In the genomic region with DNA sequence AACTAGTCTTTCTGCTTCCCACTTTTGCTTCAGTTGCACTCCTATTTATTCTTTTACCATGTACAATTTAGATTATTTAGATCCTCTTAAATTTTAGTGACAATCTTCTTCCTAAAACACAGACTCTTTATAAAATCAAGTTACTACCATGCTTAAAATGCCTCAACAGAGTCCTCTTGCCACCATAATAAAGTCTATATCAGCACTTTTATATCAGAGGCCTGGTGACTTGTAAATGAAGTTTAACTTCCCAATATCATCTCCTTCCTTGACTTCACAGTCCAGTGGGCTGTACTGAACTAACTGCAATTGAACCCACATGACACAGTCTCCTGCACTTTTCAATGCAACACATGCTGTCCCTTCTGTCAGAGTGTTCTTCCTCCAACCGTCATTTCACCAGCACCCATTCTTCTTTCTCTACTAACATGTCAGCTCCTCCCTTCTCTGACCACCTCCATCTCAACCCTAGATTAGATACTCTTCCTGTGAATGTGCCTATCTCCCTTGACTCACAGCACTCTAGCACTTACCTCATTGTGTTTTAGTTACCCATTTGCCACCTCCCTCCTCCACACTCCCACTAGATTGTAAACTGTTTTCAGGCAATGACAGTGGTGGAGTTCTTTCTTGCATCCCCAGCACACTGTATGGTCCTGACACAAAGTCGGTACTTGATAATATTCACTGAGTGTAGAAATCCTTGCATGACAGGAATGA, we compare ENCODE assay signal across 19 cellular contexts.
DNase-seq lines count a peak whose midpoint lies in the region; ATAC-seq, FAIRE-seq and TF ChIP-seq lines count a peak whose summit lies in the region.
"Had no signal": no experiment of that assay in that cellular context is flagged by ENCODE, and none has a peak within 500 bp of the region (broad histone marks: within the 10 kb centered on the region; RNA-seq: fewer than 3 reads in every experiment).

No MANE protein-coding gene starts in this region.

- no peak overlapping the region for H3K27ac Mint-ChIP-seq in stimulated activated effector memory CD8-positive, alpha-beta T cell treated with anti-CD3 and anti-CD28 coated beads, Interleukin-12 subunit alpha, Interleukin-12 subunit beta, amount 100 ng/mL, for 72 hours
- no peak overlapping the region for H3K27ac Mint-ChIP-seq in activated naive CD4-positive, alpha-beta T cell treated with anti-CD3 and anti-CD28 coated beads, Interleukin-2, amount 10 ng/mL, durations not matched to agents 7 days and 5 days
- H3K27ac Mint-ChIP-seq: CD8-positive, alpha-beta memory T cell; HFFc6; IgD-negative memory B cell had no signal

- DNase-seq in HepG2 (ENCODE audit: low spot score) (no peak), right lobe of liver (no peak), OCI-M1 (lab: John Stamatoyannopoulos, UW) (peak; percentile 31), iPS-NIHi7 (ENCODE audit: extremely low spot score) (peak; percentile 14)
- DNase-seq in stimulated activated effector memory CD8-positive, alpha-beta T cell treated with anti-CD3 and anti-CD28 coated beads, Interleukin-12 subunit alpha, Interleukin-12 subunit beta, amount 100 ng/mL, for 72 hours (ENCODE audit: low spot score in 2 of 2), result no peak
- no peak for DNase-seq in activated naive CD4-positive, alpha-beta T cell treated with anti-CD3 and anti-CD28 coated beads, Interleukin-2, amount 10 ng/mL, durations not matched to agents 7 days and 5 days
- DNase-seq: AML-193; CD8-positive, alpha-beta memory T cell; DMS79; GOT3; HFFc6 had no signal

- H3K4me2 ChIP-seq in HepG2 (ENCODE audit: low read depth, low read length), result no peak overlapping the region
- H3K4me2 ChIP-seq: BLaER1 had no signal

- no peaks in the 10 kb centered on the region for H3K4me1 Mint-ChIP-seq in stimulated activated effector memory CD8-positive, alpha-beta T cell treated with anti-CD3 and anti-CD28 coated beads, Interleukin-12 subunit alpha, Interleukin-12 subunit beta, amount 100 ng/mL, for 72 hours
- H3K4me1 Mint-ChIP-seq in activated naive CD4-positive, alpha-beta T cell treated with anti-CD3 and anti-CD28 coated beads, Interleukin-2, amount 10 ng/mL, durations not matched to agents 7 days and 5 days, result no peaks in the 10 kb centered on the region
- H3K4me1 Mint-ChIP-seq: CD8-positive, alpha-beta memory T cell; IgD-negative memory B cell had no signal

- CTCF ChIA-PET in HepG2 (lab: Yijun Ruan, JAX; ENCODE audit: low intra/inter-chr PET ratio, low total read pairs), result no interaction called here
- CTCF ChIA-PET in activated naive CD4-positive, alpha-beta T cell treated with anti-CD3 and anti-CD28 coated beads, Interleukin-2, amount 10 ng/mL, durations not matched to agents 7 days and 5 days (lab: Charles Lee), result no interaction called here

- H3K4me1 ChIP-seq in HepG2 (ENCODE audit: insufficient read depth, low read length) (no peaks in the 10 kb centered on the region), right lobe of liver (no peaks in the 10 kb centered on the region)
- H3K4me1 ChIP-seq: BLaER1, HAP-1 had no signal

- in situ Hi-C loops in HepG2 (cut with HindIII; ENCODE audit: extremely low pct_ligation_motif_present, low pct_unique_long_range_greater_than_20kb), result loop anchor here (25.0 kb wide), 1 partner anchor 444 kb away; no protein-coding TSS in a partner anchor

- no peaks in the 10 kb centered on the region for H3K9me3 ChIP-seq in HepG2 (ENCODE audit: low read length)
- no peaks in the 10 kb centered on the region for H3K9me3 ChIP-seq in right lobe of liver
- H3K9me3 ChIP-seq: BLaER1, Caco-2, HAP-1 had no signal

- no peak for ATAC-seq in HepG2
- ATAC-seq in right lobe of liver, result no peak
- ATAC-seq in stimulated activated effector memory CD8-positive, alpha-beta T cell treated with anti-CD3 and anti-CD28 coated beads, Interleukin-12 subunit alpha, Interleukin-12 subunit beta, amount 100 ng/mL, for 72 hours, result peak; percentile 28
- no peak for ATAC-seq in GM18907 (IDR thresholded peaks at IDR 0.05; ENCODE audit: unreplicated experiment)
- ATAC-seq in HG03571 (IDR thresholded peaks at IDR 0.05; ENCODE audit: unreplicated experiment), result no peak

- no peak for TF ChIP-seq CTCF in HepG2 (CRISPR knock-in tag; IDR thresholded peaks at IDR 0.05)
- no peak for TF ChIP-seq CTCF in right lobe of liver (IDR thresholded peaks at IDR 0.05)

- H4K20me1 ChIP-seq in HepG2 (ENCODE audit: insufficient read depth, low read length), result no peaks in the 10 kb centered on the region
- H4K20me1 ChIP-seq: BLaER1 had no signal

- intact Hi-C loops in HepG2 (cut with micrococcal nuclease; ENCODE audit: unreplicated experiment), result no loop called here
- intact Hi-C loops in right lobe of liver (cut with DNase I), result no loop called here

- TF ChIP-seq RAD21 in HepG2 (CRISPR knock-in tag; IDR thresholded peaks at IDR 0.05), result no peak

- no peak overlapping the region for H3K4me3 ChIP-seq in HepG2 (replicated peaks in 1 of 3; ENCODE audit: insufficient read depth in 1 of 3, low read depth in 2 of 3, low read length in 3 of 3)
- H3K4me3 ChIP-seq in right lobe of liver, result no peak overlapping the region
- H3K4me3 ChIP-seq: BLaER1, HAP-1 had no signal

- H2AFZ ChIP-seq in HepG2 (ENCODE audit: low read length), result no peak overlapping the region

- POLR2A ChIA-PET in HepG2 (lab: Yijun Ruan, JAX), result no interaction called here

- 53% methylated on average over 2 of the region's 2 CpGs for WGBS in HepG2 (ENCODE audit: low lambda C conversion rate)
- WGBS in right lobe of liver (ENCODE audit: insufficient coverage, low coverage, low lambda C conversion rate, missing lambda C conversion rate), result 72% methylated on average over 2 of the region's 2 CpGs

- TF ChIP-seq POLR2A in HepG2 (IDR thresholded peaks at IDR 0.05; ENCODE audit: insufficient read depth in 1 of 2, low read depth in 2 of 2, low read length in 2 of 2) (no peak), right lobe of liver (IDR thresholded peaks at IDR 0.05) (no peak)

- H3K27me3 Mint-ChIP-seq in activated naive CD4-positive, alpha-beta T cell treated with anti-CD3 and anti-CD28 coated beads, Interleukin-2, amount 10 ng/mL, durations not matched to agents 7 days and 5 days, result no peaks in the 10 kb centered on the region
- H3K27me3 Mint-ChIP-seq: CD8-positive, alpha-beta memory T cell; IgD-negative memory B cell had no signal

- H3K4me3 Mint-ChIP-seq in stimulated activated effector memory CD8-positive, alpha-beta T cell treated with anti-CD3 and anti-CD28 coated beads, Interleukin-12 subunit alpha, Interleukin-12 subunit beta, amount 100 ng/mL, for 72 hours, result no peak overlapping the region
- H3K4me3 Mint-ChIP-seq in activated naive CD4-positive, alpha-beta T cell treated with anti-CD3 and anti-CD28 coated beads, Interleukin-2, amount 10 ng/mL, durations not matched to agents 7 days and 5 days, result no peak overlapping the region
- H3K4me3 Mint-ChIP-seq: CD8-positive, alpha-beta memory T cell; HFFc6; IgD-negative memory B cell had no signal

- no peaks in the 10 kb centered on the region for H3K36me3 Mint-ChIP-seq in stimulated activated effector memory CD8-positive, alpha-beta T cell treated with anti-CD3 and anti-CD28 coated beads, Interleukin-12 subunit alpha, Interleukin-12 subunit beta, amount 100 ng/mL, for 72 hours
- H3K36me3 Mint-ChIP-seq in activated naive CD4-positive, alpha-beta T cell treated with anti-CD3 and anti-CD28 coated beads, Interleukin-2, amount 10 ng/mL, durations not matched to agents 7 days and 5 days, result no peaks in the 10 kb centered on the region
- H3K36me3 Mint-ChIP-seq: CD8-positive, alpha-beta memory T cell; IgD-negative memory B cell had no signal

- no peaks in the 10 kb centered on the region for H3K27me3 ChIP-seq in HepG2 (ENCODE audit: control insufficient read depth in 1 of 2, insufficient read depth in 2 of 2, low read length in 2 of 2)
- no peaks in the 10 kb centered on the region for H3K27me3 ChIP-seq in right lobe of liver
- H3K27me3 ChIP-seq: BLaER1 had no signal

- H3K27ac ChIP-seq in HepG2 (ENCODE audit: extremely low read length, insufficient read depth, low read length) (no peak overlapping the region), right lobe of liver (no peak overlapping the region)
- H3K27ac ChIP-seq: 22Rv1, BLaER1 had no signal

- no TSS peak for BruUV-seq in HepG2 (replicated peaks; lab: Mats Ljungman, UMichigan)

- H3K9ac ChIP-seq in HepG2 (ENCODE audit: insufficient read depth, low read depth, low read length), result no peak overlapping the region
- H3K9ac ChIP-seq: BLaER1 had no signal

- TF ChIP-seq EP300 in HepG2 (IDR thresholded peaks at IDR 0.05; ENCODE audit: low read depth in 2 of 2, low read length in 2 of 2) (no peak), HepG2 (CRISPR knock-in tag; IDR thresholded peaks at IDR 0.05; ENCODE audit: borderline replicate concordance) (no peak)

- no peaks in the 10 kb centered on the region for H3K36me3 ChIP-seq in HepG2 (replicated peaks in 1 of 2; ENCODE audit: control insufficient read depth in 1 of 2, insufficient read depth in 2 of 2, low read length in 2 of 2)
- no peaks in the 10 kb centered on the region for H3K36me3 ChIP-seq in right lobe of liver
- H3K36me3 ChIP-seq: BLaER1, HAP-1 had no signal

- H3K79me2 ChIP-seq in HepG2 (ENCODE audit: insufficient read depth, low read length), result no peaks in the 10 kb centered on the region

- peaks cover 3% of the 10 kb centered on the region for H3K9me3 Mint-ChIP-seq in stimulated activated effector memory CD8-positive, alpha-beta T cell treated with anti-CD3 and anti-CD28 coated beads, Interleukin-12 subunit alpha, Interleukin-12 subunit beta, amount 100 ng/mL, for 72 hours
- no peaks in the 10 kb centered on the region for H3K9me3 Mint-ChIP-seq in activated naive CD4-positive, alpha-beta T cell treated with anti-CD3 and anti-CD28 coated beads, Interleukin-2, amount 10 ng/mL, durations not matched to agents 7 days and 5 days
- H3K9me3 Mint-ChIP-seq: CD8-positive, alpha-beta memory T cell had no signal

- no peak for FAIRE-seq in HepG2 (lab: Jason Lieb, UNC)
- FAIRE-seq: GM12891 had no signal

TF ChIP-seq in HepG2, 621 proteins besides CTCF, POLR2A, EP300 and RAD21:
- TF ChIP-seq MAFF (IDR thresholded peaks at IDR 0.05; ENCODE audit: low read depth, low read length) (peak; percentile 71), MAFK (conservative IDR thresholded peaks at IDR 0.05 in 1 of 2, IDR thresholded peaks at IDR 0.05 in 1 of 2; ENCODE audit: low read length in 2 of 2) (peak; percentile 62 to 82), STAT5B (CRISPR knock-in tag; IDR thresholded peaks at IDR 0.05) (no peak)
TF ChIP-seq in HepG2: peak in this region for 2.

Comparison
In these comparisons a context has a peak if more than half of its experiments do, and no peak if none do; other contexts are left out.
1. DNase-seq: peak in OCI-M1 (single experiment) and iPS-NIHi7 (single experiment); none in HepG2 (single experiment), right lobe of liver (0 of 3), stimulated activated effector memory CD8-positive, alpha-beta T cell treated with anti-CD3 and anti-CD28 coated beads, Interleukin-12 subunit alpha, Interleukin-12 subunit beta, amount 100 ng/mL, for 72 hours (0 of 2) and activated naive CD4-positive, alpha-beta T cell treated with anti-CD3 and anti-CD28 coated beads, Interleukin-2, amount 10 ng/mL, durations not matched to agents 7 days and 5 days (single experiment).